ENCODE assay signal across 8 cellular contexts in the genomic region with DNA sequence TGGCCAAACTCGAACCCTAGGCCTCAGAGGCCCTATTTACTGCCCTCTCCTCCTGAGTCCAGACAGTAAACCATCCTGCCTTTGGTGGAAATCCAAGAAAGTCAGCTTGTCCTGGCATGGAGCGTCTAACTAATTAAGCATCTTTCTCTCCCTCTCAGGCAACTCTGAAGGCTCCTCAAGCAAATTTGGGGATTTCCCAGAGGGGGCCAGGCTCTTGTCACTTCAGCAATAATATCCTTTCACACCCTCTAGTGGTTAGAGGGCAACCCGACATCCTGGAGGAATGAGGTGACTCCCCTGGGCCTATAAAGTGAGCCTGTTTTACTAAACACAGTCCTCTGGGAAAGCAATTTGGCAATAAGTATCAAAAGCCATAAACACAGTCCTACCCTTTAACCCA.
DNase-seq lines count a peak whose midpoint lies in the region; ATAC-seq and TF ChIP-seq lines count a peak whose summit lies in the region.

No MANE protein-coding gene starts in this region.

- DNase-seq in AG08396 (ENCODE audit: low spot score) (peak; percentile 36), NOMO-1 (lab: John Stamatoyannopoulos, UW; ENCODE audit: unreplicated experiment in 2 of 2) (peak; percentile 30 to 40), activated T-cell treated with anti-CD3 and anti-CD28 coated beads for 1 hour (ENCODE audit: low read depth) (peak; percentile 32), glutamatergic neuron (peak; percentile 38), NCI-H748 treated with DMSO at 0.1 percent for 48 hours (lab: John Stamatoyannopoulos, UW) (no peak)
- peak; percentile 40 to 62 (median 52) for DNase-seq in stimulated activated CD4-positive, alpha-beta T cell treated with anti-CD3 and anti-CD28 coated beads, TNF-alpha, amount 100 ng/mL, for 24 hours (ENCODE audit: low read depth in 3 of 3)

- no peak overlapping the region for H3K27ac Mint-ChIP-seq in glutamatergic neuron (ENCODE audit: unreplicated experiment)

- H3K4me3 Mint-ChIP-seq in glutamatergic neuron (ENCODE audit: unreplicated experiment) = no peak overlapping the region

- H3K36me3 Mint-ChIP-seq in glutamatergic neuron (ENCODE audit: unreplicated experiment) = peaks cover 5% of the 10 kb centered on the region

- TF ChIP-seq CTCF in glutamatergic neuron (IDR thresholded peaks at IDR 0.05; ENCODE audit: partially characterized antibody, unreplicated experiment) = peak; percentile 71

- H3K9me3 Mint-ChIP-seq in glutamatergic neuron (ENCODE audit: unreplicated experiment) = peaks cover 3% of the 10 kb centered on the region

- ATAC-seq in GM18858 (IDR thresholded peaks at IDR 0.05; ENCODE audit: unreplicated experiment) (peak; percentile 99), HG02981 (IDR thresholded peaks at IDR 0.05; ENCODE audit: unreplicated experiment) (peak; percentile 99)

- H3K4me1 Mint-ChIP-seq in glutamatergic neuron (ENCODE audit: low read depth, unreplicated experiment) = no peaks in the 10 kb centered on the region

- peaks cover 2% of the 10 kb centered on the region for H3K27me3 Mint-ChIP-seq in glutamatergic neuron (ENCODE audit: unreplicated experiment)
